13 cellular contexts compared by ENCODE assay signal in the genomic region with DNA sequence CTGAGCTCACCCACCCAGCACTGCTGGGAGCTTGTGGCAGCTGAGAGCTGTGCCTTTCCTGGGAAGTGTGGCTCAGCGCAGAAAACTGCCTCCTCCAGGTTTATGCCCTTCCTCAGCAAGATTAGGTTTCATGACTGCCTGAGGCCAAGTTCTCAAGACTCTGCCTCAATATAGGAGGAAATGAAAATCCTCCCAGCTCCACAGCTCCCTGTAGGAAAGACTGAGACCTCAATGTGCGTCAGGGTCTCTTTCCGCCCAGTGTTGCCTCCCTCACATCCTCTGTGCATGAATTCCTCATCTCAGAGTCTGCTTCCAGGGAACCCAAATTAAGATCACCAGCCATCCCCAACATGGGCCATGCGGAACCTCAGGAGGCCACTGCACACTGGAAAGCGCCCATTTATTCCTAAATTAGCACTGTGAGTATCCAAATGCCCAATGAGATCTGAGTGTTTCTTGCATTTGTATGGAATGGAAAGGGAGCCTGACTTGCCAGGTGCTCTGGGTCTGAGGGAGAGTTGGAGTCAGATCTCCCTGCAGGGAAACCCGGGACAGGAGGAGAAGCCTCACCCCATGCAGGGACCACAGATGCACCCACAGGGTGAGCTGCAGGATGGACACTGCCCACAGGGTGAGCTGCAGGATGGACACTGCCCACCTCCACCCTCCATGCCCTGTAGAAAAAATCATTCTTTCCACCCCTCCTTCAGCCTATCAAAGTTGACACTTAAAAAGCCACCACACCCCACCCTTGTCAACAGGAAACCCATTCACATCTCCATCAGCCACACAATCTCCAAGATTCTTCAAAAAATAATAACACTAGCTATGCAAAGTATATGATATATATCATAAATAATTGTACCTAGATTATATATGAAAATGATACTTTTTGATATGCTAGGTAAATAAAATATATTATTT.
"Had no signal": no experiment of that assay in that cellular context is flagged by ENCODE, and none has a peak within 500 bp of the region (broad histone marks: within the 10 kb centered on the region; RNA-seq: fewer than 3 reads in every experiment).

No MANE protein-coding gene starts in this region.

- H3K27ac ChIP-seq: breast epithelium, left lung, parathyroid adenoma, upper lobe of left lung had no signal

- H3K27ac Mint-ChIP-seq: activated naive CD4-positive, alpha-beta T cell treated with anti-CD3 and anti-CD28 coated beads, Interleukin-2, amount 50 U/mL, for 72 hours; memory B cell; stimulated activated naive CD8-positive, alpha-beta T cell treated with anti-CD3 and anti-CD28 coated beads, Interleukin-15, Interleukin-2, amounts not matched to agents 100 ng/mL and 50 ng/mL, for 24 hours had no signal

- H3K9me3 ChIP-seq: breast epithelium, left lung, upper lobe of left lung had no signal

- H3K4me3 Mint-ChIP-seq: memory B cell; stimulated activated naive CD8-positive, alpha-beta T cell treated with anti-CD3 and anti-CD28 coated beads, Interleukin-15, Interleukin-2, amounts not matched to agents 100 ng/mL and 50 ng/mL, for 24 hours had no signal

- ATAC-seq: left lung had no signal

- H3K79me2 ChIP-seq: parathyroid adenoma had no signal

- H3K27me3 Mint-ChIP-seq: stimulated activated naive CD8-positive, alpha-beta T cell treated with anti-CD3 and anti-CD28 coated beads, Interleukin-15, Interleukin-2, amounts not matched to agents 100 ng/mL and 50 ng/mL, for 24 hours had no signal

- H3K27me3 ChIP-seq: upper lobe of left lung had no signal

- H3K4me3 ChIP-seq: breast epithelium, left lung, upper lobe of left lung had no signal

- H3K4me1 ChIP-seq: breast epithelium, left lung, parathyroid adenoma, upper lobe of left lung had no signal

- H3K36me3 ChIP-seq: breast epithelium, left lung, upper lobe of left lung had no signal

- H2AFZ ChIP-seq: parathyroid adenoma had no signal

- H3K9me3 Mint-ChIP-seq: activated naive CD4-positive, alpha-beta T cell treated with anti-CD3 and anti-CD28 coated beads, Interleukin-2, amount 50 U/mL, for 72 hours; memory B cell; stimulated activated naive CD8-positive, alpha-beta T cell treated with anti-CD3 and anti-CD28 coated beads, Interleukin-15, Interleukin-2, amounts not matched to agents 100 ng/mL and 50 ng/mL, for 24 hours had no signal

- H3K36me3 Mint-ChIP-seq: activated naive CD4-positive, alpha-beta T cell treated with anti-CD3 and anti-CD28 coated beads, Interleukin-2, amount 50 U/mL, for 72 hours; memory B cell had no signal

- H3K4me1 Mint-ChIP-seq: memory B cell had no signal

- DNase-seq: activated CD4-positive, CD25-positive, alpha-beta regulatory T cell; activated CD8-positive, alpha-beta memory T cell treated with anti-CD3 and anti-CD28 coated beads, Interleukin-2, amount 50 U/mL, for 4 hours; amniotic stem cell; foreskin melanocyte; left lung; stimulated activated CD4-positive, alpha-beta T cell treated with anti-CD3 and anti-CD28 coated beads, Interleukin-2, amount 100 ng/mL, for 48 hours; T-helper 1 cell; upper lobe of left lung had no signal
